In genomic region chr2:241080405-241081189, GRCh38 we compare ENCODE assay signal across 18 cellular contexts. TPM values are rescaled to one million over a fixed set of nuclear protein-coding genes. Genes with fewer than 3 reads are reported as not detected.
DNase-seq lines count a peak whose midpoint lies in the region; ATAC-seq and TF ChIP-seq lines count a peak whose summit lies in the region.
"Had no signal": no experiment of that assay in that cellular context is flagged by ENCODE, and none has a peak within 500 bp of the region (broad histone marks: within the 10 kb centered on the region; RNA-seq: fewer than 3 reads in every experiment).

No MANE protein-coding gene starts in this region.

- H3K4me3 ChIP-seq in upper lobe of right lung: no peak overlapping the region
- H3K4me3 ChIP-seq: ascending aorta, heart right ventricle, SJCRH30, suprapubic skin had no signal

- peaks cover 8% of the 10 kb centered on the region for H3K4me1 ChIP-seq in upper lobe of right lung
- H3K4me1 ChIP-seq: ascending aorta, suprapubic skin had no signal

- H3K4me3 Mint-ChIP-seq in activated naive CD8-positive, alpha-beta T cell: no peak overlapping the region
- H3K4me3 Mint-ChIP-seq in activated naive CD8-positive, alpha-beta T cell treated with anti-CD3 and anti-CD28 coated beads, Interleukin-2, amount 50 U/mL, for 24 hours: no peak overlapping the region
- no peak overlapping the region for H3K4me3 Mint-ChIP-seq in naive thymus-derived CD8-positive, alpha-beta T cell
- H3K4me3 Mint-ChIP-seq: endodermal cell, natural killer cell had no signal

- H3K36me3 ChIP-seq in upper lobe of right lung: peaks cover 6% of the 10 kb centered on the region
- H3K36me3 ChIP-seq: SJCRH30 had no signal

- intact Hi-C loops in upper lobe of right lung (cut with DNase I): no loop called here

- POLR2A ChIA-PET in naive thymus-derived CD8-positive, alpha-beta T cell (lab: Charles Lee): interaction anchor here (0.7 to 19.4 kb wide), 4 partner anchors 15 to 139 kb away, joined by 3 to 473 read pairs (median 4); partner anchors contain the start of gene MTERF4

- no peak for TF ChIP-seq CTCF in upper lobe of right lung (IDR thresholded peaks at IDR 0.05)

- peak overlapping the region; percentile 10 for H3K27ac Mint-ChIP-seq in activated naive CD8-positive, alpha-beta T cell
- no peak overlapping the region for H3K27ac Mint-ChIP-seq in activated naive CD8-positive, alpha-beta T cell treated with anti-CD3 and anti-CD28 coated beads, Interleukin-2, amount 50 U/mL, for 24 hours
- peak overlapping the region in 9 of 10 donors; percentile 73 to 93 (median 84) for H3K27ac Mint-ChIP-seq in naive thymus-derived CD8-positive, alpha-beta T cell
- H3K27ac Mint-ChIP-seq: natural killer cell had no signal

- peaks cover 13% of the 10 kb centered on the region for H3K36me3 Mint-ChIP-seq in activated naive CD8-positive, alpha-beta T cell
- H3K36me3 Mint-ChIP-seq in activated naive CD8-positive, alpha-beta T cell treated with anti-CD3 and anti-CD28 coated beads, Interleukin-2, amount 50 U/mL, for 24 hours (ENCODE audit: low read depth): peaks cover 9% of the 10 kb centered on the region
- H3K36me3 Mint-ChIP-seq in naive thymus-derived CD8-positive, alpha-beta T cell: peaks cover 9 to 20% (median 18%) of the 10 kb centered on the region in 3 donors

- peaks cover 21% of the 10 kb centered on the region for H3K4me1 Mint-ChIP-seq in activated naive CD8-positive, alpha-beta T cell (ENCODE audit: low read depth)
- H3K4me1 Mint-ChIP-seq in activated naive CD8-positive, alpha-beta T cell treated with anti-CD3 and anti-CD28 coated beads, Interleukin-2, amount 50 U/mL, for 24 hours: no peaks in the 10 kb centered on the region
- H3K4me1 Mint-ChIP-seq in naive thymus-derived CD8-positive, alpha-beta T cell: peaks cover 8 to 36% (median 24%) of the 10 kb centered on the region in 4 donors

- H3K27me3 Mint-ChIP-seq in activated naive CD8-positive, alpha-beta T cell: no peaks in the 10 kb centered on the region
- H3K27me3 Mint-ChIP-seq in activated naive CD8-positive, alpha-beta T cell treated with anti-CD3 and anti-CD28 coated beads, Interleukin-2, amount 50 U/mL, for 24 hours: no peaks in the 10 kb centered on the region
- H3K27me3 Mint-ChIP-seq in naive thymus-derived CD8-positive, alpha-beta T cell: no peaks in the 10 kb centered on the region

- H3K27me3 ChIP-seq in upper lobe of right lung: no peaks in the 10 kb centered on the region
- H3K27me3 ChIP-seq: ascending aorta, heart right ventricle, SJCRH30, suprapubic skin had no signal

- peaks cover 7% of the 10 kb centered on the region for H3K9me3 Mint-ChIP-seq in activated naive CD8-positive, alpha-beta T cell (ENCODE audit: low read depth)
- peaks cover 7% of the 10 kb centered on the region for H3K9me3 Mint-ChIP-seq in activated naive CD8-positive, alpha-beta T cell treated with anti-CD3 and anti-CD28 coated beads, Interleukin-2, amount 50 U/mL, for 24 hours
- peaks cover 0 to 13% (median 0%) of the 10 kb centered on the region in 9 donors for H3K9me3 Mint-ChIP-seq in naive thymus-derived CD8-positive, alpha-beta T cell
- H3K9me3 Mint-ChIP-seq: endodermal cell, natural killer cell had no signal

- no peaks in the 10 kb centered on the region for H3K9me3 ChIP-seq in upper lobe of right lung
- H3K9me3 ChIP-seq: ascending aorta, heart right ventricle, SJCRH30, suprapubic skin had no signal

- no peak for DNase-seq in activated naive CD8-positive, alpha-beta T cell treated with anti-CD3 and anti-CD28 coated beads, Interleukin-2, amount 50 U/mL, for 24 hours
- peak; percentile 31 for DNase-seq in cerebellar cortex (ENCODE audit: low spot score)
- no peak for DNase-seq in naive thymus-derived CD8-positive, alpha-beta T cell
- DNase-seq in upper lobe of right lung: no peak
- DNase-seq in hippocampal formation (lab: John Stamatoyannopoulos, UW): no peak
- DNase-seq in NCI-H1092 treated with DMSO at 0.1 percent for 48 hours (lab: John Stamatoyannopoulos, UW): no peak
- DNase-seq: activated effector memory CD4-positive, alpha-beta T cell treated with anti-CD3 and anti-CD28 coated beads, Interleukin-2, amount 50 U/mL, for 16 hours; endodermal cell; heart right ventricle; natural killer cell; NCI-H187 treated with DMSO at 0.1 percent for 48 hours; NCI-H226; PC-3 had no signal

- no peak overlapping the region for H3K27ac ChIP-seq in upper lobe of right lung
- H3K27ac ChIP-seq: heart right ventricle, SJCRH30, suprapubic skin had no signal

- ATAC-seq in activated naive CD8-positive, alpha-beta T cell treated with anti-CD3 and anti-CD28 coated beads, Interleukin-2, amount 50 U/mL, for 24 hours: no peak
- no peak for ATAC-seq in naive thymus-derived CD8-positive, alpha-beta T cell
- peak; percentile 28 for ATAC-seq in upper lobe of right lung
- ATAC-seq in HG03442 (IDR thresholded peaks at IDR 0.05; ENCODE audit: unreplicated experiment): no peak
- ATAC-seq: natural killer cell, PC-3 had no signal

RNA-seq across cellular contexts. Expression of gene MTERF4, which starts 21.5 kb away (rescaled TPM):
- total RNA-seq in naive thymus-derived CD8-positive, alpha-beta T cell: 100 to 1,000 TPM; 265 to 270 TPM
- 10 to 100 TPM; 46.4 to 82.1 (median 57.8) TPM for polyA plus RNA-seq in naive thymus-derived CD8-positive, alpha-beta T cell
- 34.6 TPM for total RNA-seq in upper lobe of right lung
